Comparison of ENCODE assay signal across 14 cellular contexts in genomic region chr3:136883967-136884720, GRCh38.
DNase-seq lines count a peak whose midpoint lies in the region; ATAC-seq and TF ChIP-seq lines count a peak whose summit lies in the region.
"Had no signal": no experiment of that assay in that cellular context is flagged by ENCODE, and none has a peak within 500 bp of the region (broad histone marks: within the 10 kb centered on the region; RNA-seq: fewer than 3 reads in every experiment).

No MANE protein-coding gene starts in this region.

- peaks cover 95% of the 10 kb centered on the region for H3K79me2 ChIP-seq in DND-41 (ENCODE audit: insufficient read depth, low read length)

- peaks cover 68% of the 10 kb centered on the region for H3K4me1 ChIP-seq in DND-41 (ENCODE audit: insufficient read depth, low read length)
- H3K4me1 ChIP-seq: HAP-1 had no signal

- no peaks in the 10 kb centered on the region for H4K20me1 ChIP-seq in DND-41 (ENCODE audit: insufficient read depth, low read length)

- no peak for TF ChIP-seq CTCF in DND-41 (IDR thresholded peaks at IDR 0.05; ENCODE audit: borderline replicate concordance, extremely low read depth, low read length, poor library complexity, severe bottlenecking)

- no peaks in the 10 kb centered on the region for H3K27me3 Mint-ChIP-seq in memory B cell

- peaks cover 13% of the 10 kb centered on the region for H3K36me3 Mint-ChIP-seq in memory B cell

- no peak overlapping the region for H3K4me3 Mint-ChIP-seq in memory B cell

- H3K9me3 Mint-ChIP-seq in memory B cell, result peaks cover 4% of the 10 kb centered on the region

- no peaks in the 10 kb centered on the region for H3K9me3 ChIP-seq in DND-41 (ENCODE audit: insufficient read depth, low read length, severe bottlenecking)
- H3K9me3 ChIP-seq in KOPT-K1 (ENCODE audit: insufficient read depth, low read length, poor library complexity, severe bottlenecking), result peaks cover 1% of the 10 kb centered on the region
- H3K9me3 ChIP-seq: HAP-1, mucosa of descending colon had no signal

- peak overlapping the region; percentile 39 for H3K27ac Mint-ChIP-seq in memory B cell

- DNase-seq in DND-41, result peak; percentile 44
- DNase-seq in NCI-H82 treated with DMSO at 0.1 percent for 48 hours (lab: John Stamatoyannopoulos, UW; ENCODE audit: unreplicated experiment), result peak; percentile 31
- no peak for DNase-seq in memory B cell (ENCODE audit: low spot score in 2 of 2)
- no peak for DNase-seq in SW 1271 (lab: John Stamatoyannopoulos, UW)
- DNase-seq: activated CD4-positive, alpha-beta T cell treated with anti-CD3 and anti-CD28 coated beads, Interleukin-2, amount 50 U/mL, for 1 hour; foreskin fibroblast; Kasumi-1; mucosa of descending colon; retina; substantia nigra had no signal

- H3K36me3 ChIP-seq in DND-41 (ENCODE audit: insufficient read depth, low read length) (no peaks in the 10 kb centered on the region), KOPT-K1 (ENCODE audit: insufficient read depth, low read length) (0 out of 2 replicates have a peak, but pooled peaks cover 5% of the 10 kb centered on the region)
- H3K36me3 ChIP-seq: HAP-1 had no signal

- ATAC-seq in DND-41 (ENCODE audit: insufficient read depth, low read depth) (peak; percentile 37), memory B cell (ENCODE audit: low read depth) (no peak), GM18517 (IDR thresholded peaks at IDR 0.05; ENCODE audit: unreplicated experiment) (no peak), HG03280 (IDR thresholded peaks at IDR 0.05; ENCODE audit: unreplicated experiment) (no peak)
- ATAC-seq: mucosa of descending colon had no signal

- no peak overlapping the region for H2AFZ ChIP-seq in DND-41 (ENCODE audit: low read depth, low read length)

- H3K4me1 Mint-ChIP-seq in memory B cell, result peaks cover 51% of the 10 kb centered on the region

- peak overlapping the region; percentile 97 for H3K27ac ChIP-seq in DND-41 (ENCODE audit: low read length)
- H3K27ac ChIP-seq in KOPT-K1 (ENCODE audit: low read depth, low read length, poor library complexity, severe bottlenecking), result peak overlapping the region; percentile 83

- no peaks in the 10 kb centered on the region for H3K27me3 ChIP-seq in DND-41 (ENCODE audit: insufficient read depth, low read length, poor library complexity)

- H3K9ac ChIP-seq in DND-41 (ENCODE audit: low read depth, low read length), result peak overlapping the region; percentile 19; the same call in 1 of the 2 replicates

- peak overlapping the region; percentile 19; the same call in 1 of the 2 replicates for H3K4me2 ChIP-seq in DND-41 (ENCODE audit: insufficient read depth, low read length)

- H3K4me3 ChIP-seq in DND-41 (ENCODE audit: low read depth in 1 of 2, low read length in 2 of 2), result no peak overlapping the region
- H3K4me3 ChIP-seq: HAP-1, mucosa of descending colon had no signal

Comparison
In these comparisons a context has a peak if more than half of its experiments do, and no peak if none do; other contexts are left out.
1. DNase-seq: peak in DND-41 (single experiment) and NCI-H82 treated with DMSO at 0.1 percent for 48 hours (single experiment); none in memory B cell (0 of 2) and SW 1271 (0 of 2).